ENCODE assay signal across 9 cellular contexts in genomic region chr12:70049596-70050360, GRCh38.
DNase-seq lines count a peak whose midpoint lies in the region; ATAC-seq and TF ChIP-seq lines count a peak whose summit lies in the region.
"Had no signal": no experiment of that assay in that cellular context is flagged by ENCODE, and none has a peak within 500 bp of the region (broad histone marks: within the 10 kb centered on the region; RNA-seq: fewer than 3 reads in every experiment).

No MANE protein-coding gene starts in this region.

- no peaks in the 10 kb centered on the region for H3K36me3 ChIP-seq in esophagus (ENCODE audit: control insufficient read depth in 2 of 2, insufficient read depth in 2 of 2, low read length in 1 of 2)
- H3K36me3 ChIP-seq in thyroid gland: no peaks in the 10 kb centered on the region
- H3K36me3 ChIP-seq: neutrophil had no signal

- peak overlapping the region; percentile 75 to 94 for H3K27ac ChIP-seq in esophagus (ENCODE audit: low read depth in 2 of 2, low read length in 1 of 2)
- H3K27ac ChIP-seq in thyroid gland: no peak overlapping the region
- H3K27ac ChIP-seq: neutrophil had no signal

- no peak for TF ChIP-seq CTCF in thyroid gland (IDR thresholded peaks at IDR 0.05)
- no peak for TF ChIP-seq CTCF in HFFc6 (IDR thresholded peaks at IDR 0.05)

- WGBS in esophagus, 2 donors: 49 to 52% methylated on average over 5 of the region's 5 CpGs
- WGBS in thyroid gland, 2 donors: 74 to 82% methylated on average over 5 of the region's 5 CpGs

- DNase-seq in HT1080 (ENCODE audit: low read depth): peak; percentile 15
- DNase-seq in HCEC 1CT: no peak
- DNase-seq in thyroid gland: no peak
- DNase-seq in HFFc6: no peak
- no peak for DNase-seq in AG20443 (ENCODE audit: low spot score)

- H3K27me3 Mint-ChIP-seq in HFFc6 (ENCODE audit: insufficient read depth): no peaks in the 10 kb centered on the region; the same call in none of the 2 replicates

- no peaks in the 10 kb centered on the region for H3K36me3 Mint-ChIP-seq in HFFc6 (ENCODE audit: low read depth)

- peaks cover 4% of the 10 kb centered on the region; the same call in 1 of the 2 replicates for H3K9me3 Mint-ChIP-seq in HFFc6

- no peaks in the 10 kb centered on the region for H3K4me1 Mint-ChIP-seq in HFFc6 (ENCODE audit: low read depth)

- H3K27me3 ChIP-seq in esophagus (ENCODE audit: control insufficient read depth in 1 of 2, insufficient read depth in 2 of 2, low read length in 2 of 2): no peaks in the 10 kb centered on the region
- H3K27me3 ChIP-seq in thyroid gland: no peaks in the 10 kb centered on the region
- H3K27me3 ChIP-seq: neutrophil had no signal

- H3K4me1 ChIP-seq in esophagus (ENCODE audit: control insufficient read depth in 2 of 2, insufficient read depth in 2 of 2, low read length in 1 of 2) (peaks cover 0 to 5% of the 10 kb centered on the region in 2 donors), thyroid gland (no peaks in the 10 kb centered on the region)

- no peak for TF ChIP-seq POLR2A in thyroid gland (IDR thresholded peaks at IDR 0.05)

- intact Hi-C loops in thyroid gland (cut with DNase I): no loop called here

- H3K9me3 ChIP-seq in esophagus (ENCODE audit: control insufficient read depth in 2 of 2, insufficient read depth in 1 of 2, low read depth in 1 of 2, low read length in 1 of 2): no peaks in the 10 kb centered on the region
- no peaks in the 10 kb centered on the region for H3K9me3 ChIP-seq in thyroid gland
- H3K9me3 ChIP-seq: neutrophil had no signal

- H3K27ac Mint-ChIP-seq in HFFc6: no peak overlapping the region

- H3K4me3 Mint-ChIP-seq in HFFc6: no peak overlapping the region

- H3K4me3 ChIP-seq in esophagus (ENCODE audit: low read depth in 1 of 2, low read length in 2 of 2) (no peak overlapping the region), thyroid gland (replicated peaks in 1 of 3) (no peak overlapping the region)

- ATAC-seq in GM18502 (IDR thresholded peaks at IDR 0.05; ENCODE audit: poor library complexity, unreplicated experiment) (peak; percentile 94), GM21528 (IDR thresholded peaks at IDR 0.05; ENCODE audit: low FRiP score, unreplicated experiment) (peak; percentile 95)

Comparison
In these comparisons a context has a peak if more than half of its experiments do, and no peak if none do; other contexts are left out.
1. H3K27ac ChIP-seq: peak in esophagus (2 of 2); none in thyroid gland (0 of 3).